8 cellular contexts compared by ENCODE assay signal in genomic region chr15:88657326-88658069, GRCh38. TPM values are rescaled to one million over a fixed set of nuclear protein-coding genes. Genes with fewer than 3 reads are reported as not detected.
A peak's percentile ranks its signal among the peaks of the same experiment; 100 is the strongest.
DNase-seq lines count a peak whose midpoint lies in the region; ATAC-seq and TF ChIP-seq lines count a peak whose summit lies in the region.

No MANE protein-coding gene starts in this region.

- H3K36me3 Mint-ChIP-seq in chondrocyte (ENCODE audit: low read depth) = no peaks in the 10 kb centered on the region
- H3K36me3 Mint-ChIP-seq in memory B cell = peaks cover 10% of the 10 kb centered on the region

- H3K4me3 Mint-ChIP-seq in chondrocyte (ENCODE audit: unreplicated experiment) (no peak overlapping the region), memory B cell (peak overlapping the region; percentile 22)

- DNase-seq in AG09319 (ENCODE audit: extremely low read depth, low read depth) (peak; percentile 30), GM12864 (ENCODE audit: low read depth) (no peak), NCI-H526 (lab: John Stamatoyannopoulos, UW) (peak; percentile 34 to 71), chondrocyte (ENCODE audit: low spot score) (no peak), memory B cell (ENCODE audit: low spot score in 2 of 2) (no peak)
- DNase-seq in stimulated activated CD4-positive, alpha-beta T cell treated with anti-CD3 and anti-CD28 coated beads, Interleukin-4, amount 100 ng/mL, for 1 hour = no peak

- H3K27me3 Mint-ChIP-seq in chondrocyte (ENCODE audit: low read depth) (no peaks in the 10 kb centered on the region), memory B cell (no peaks in the 10 kb centered on the region)

- no peak overlapping the region for H3K4me3 ChIP-seq in GM12864 (ENCODE audit: low read depth, low read length)

- H3K9me3 Mint-ChIP-seq in chondrocyte (ENCODE audit: low read depth) (peaks cover 5% of the 10 kb centered on the region), memory B cell (no peaks in the 10 kb centered on the region)

- ATAC-seq in memory B cell (ENCODE audit: low read depth) (no peak), GM18520 (IDR thresholded peaks at IDR 0.05; ENCODE audit: unreplicated experiment) (no peak), HG03354 (IDR thresholded peaks at IDR 0.05; ENCODE audit: poor library complexity, severe bottlenecking, unreplicated experiment) (no peak)

- peak overlapping the region; percentile 29 for H3K27ac Mint-ChIP-seq in chondrocyte (ENCODE audit: unreplicated experiment)
- peak overlapping the region; percentile 94 for H3K27ac Mint-ChIP-seq in memory B cell

- TF ChIP-seq CTCF in AG09319 (IDR thresholded peaks at IDR 0.05; ENCODE audit: low read depth, low read length) = peak; percentile 91
- TF ChIP-seq CTCF in GM12864 (IDR thresholded peaks at IDR 0.05; ENCODE audit: low read depth, low read length, missing control alignments) = peak; percentile 61
- peak; percentile 98 for TF ChIP-seq CTCF in chondrocyte (IDR thresholded peaks at IDR 0.05)

- H3K4me1 Mint-ChIP-seq in chondrocyte (ENCODE audit: low read depth) = peaks cover 53% of the 10 kb centered on the region
- H3K4me1 Mint-ChIP-seq in memory B cell = peaks cover 46% of the 10 kb centered on the region

RNA-seq across cellular contexts. Expression of gene ISG20, which starts 18.7 kb away (rescaled TPM):
- total RNA-seq in chondrocyte = 3.8 to 4.5 TPM (median 4.5 TPM) in 3 replicates

RNA-seq across cellular contexts. Expression of gene AEN, which starts 36.4 kb away (rescaled TPM):
- 28.6 to 30.4 TPM (median 30.2 TPM) in 3 replicates for total RNA-seq in chondrocyte

Comparison
In these comparisons a context has a peak if more than half of its experiments do, and no peak if none do; other contexts are left out.
1. DNase-seq: peak in AG09319 (single experiment) and NCI-H526 (2 of 2); none in GM12864 (single experiment), chondrocyte (single experiment), memory B cell (0 of 2) and stimulated activated CD4-positive, alpha-beta T cell treated with anti-CD3 and anti-CD28 coated beads, Interleukin-4, amount 100 ng/mL, for 1 hour (single experiment).
2. Peak in every context shown above with its lines, with median percentiles within 50 percentile points of each other: CTCF ChIP-seq.